ENCODE assay signal across 8 cellular contexts in the genomic region with DNA sequence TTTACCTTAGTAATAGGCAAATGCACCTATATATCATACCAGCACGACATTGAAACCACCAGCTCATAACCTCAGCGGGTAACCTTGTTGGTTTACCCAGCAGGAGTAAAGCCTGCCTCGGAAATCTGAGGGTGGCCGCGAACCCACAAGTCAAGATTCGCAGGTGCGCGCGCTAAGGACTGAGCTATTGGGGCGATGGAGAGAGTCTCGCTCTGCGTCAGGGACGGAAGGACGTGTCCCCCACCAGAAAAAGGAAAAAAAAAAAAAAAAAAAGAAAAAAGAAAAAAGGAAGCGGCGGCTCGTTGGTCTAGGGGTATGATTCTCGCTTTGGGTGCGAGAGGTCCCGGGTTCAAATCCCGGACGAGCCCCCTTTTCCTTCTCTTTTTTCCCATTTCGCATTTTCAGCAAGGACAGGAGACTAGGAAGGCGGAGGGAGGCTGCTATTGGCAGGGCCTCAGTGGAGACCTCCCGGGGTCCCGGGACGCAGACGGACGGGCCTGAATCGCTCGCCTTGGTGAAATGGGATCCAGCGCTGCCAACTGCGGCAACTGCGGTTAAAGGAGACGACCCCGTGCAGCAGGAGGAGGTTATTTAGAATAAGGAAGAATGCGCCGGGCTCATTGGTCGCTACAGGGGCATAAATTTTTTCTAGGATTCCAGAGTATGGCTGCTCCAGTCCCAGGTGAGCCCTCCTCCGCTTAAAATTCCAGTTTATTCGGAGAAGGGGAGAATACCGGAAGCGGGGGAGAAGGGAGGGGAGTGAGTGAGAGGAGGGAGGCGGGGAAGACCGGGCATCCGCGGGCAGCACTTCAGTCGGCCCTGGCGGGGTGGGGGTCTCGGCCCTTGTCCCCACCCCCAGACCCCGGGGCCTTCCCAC. TPM values are rescaled to one million over a fixed set of nuclear protein-coding genes. Genes with fewer than 3 reads are reported as not detected.
A peak's percentile ranks its signal among the peaks of the same experiment; 100 is the strongest.
DNase-seq lines count a peak whose midpoint lies in the region; ATAC-seq and TF ChIP-seq lines count a peak whose summit lies in the region.

Gene OR1F1, plus strand, starts transcription at position 407 of the 877 bp plus-strand sequence.

- ATAC-seq in HG03432 (IDR thresholded peaks at IDR 0.05; ENCODE audit: unreplicated experiment) (no peak), GM18861 (IDR thresholded peaks at IDR 0.05; ENCODE audit: unreplicated experiment) (no peak)

- no peak for TF ChIP-seq EP300 in Ishikawa (IDR thresholded peaks at IDR 0.05; ENCODE audit: borderline replicate concordance)

- H3K9me3 Mint-ChIP-seq in neural crest cell = no peaks in the 10 kb centered on the region

- no peak within 1 kb of the TSS for H3K27ac Mint-ChIP-seq in neural crest cell (ENCODE audit: unreplicated experiment)

- TF ChIP-seq CTCF in neural crest cell (conservative IDR thresholded peaks at IDR 0.05) = no peak

- H3K4me1 Mint-ChIP-seq in neural crest cell = peaks cover 42% of the 10 kb centered on the region

- no peak for TF ChIP-seq RAD21 in Ishikawa (IDR thresholded peaks at IDR 0.05; ENCODE audit: low read depth)

- H3K36me3 Mint-ChIP-seq in neural crest cell (ENCODE audit: low read depth) = peaks cover 4% of the 10 kb centered on the region

- H3K4me3 Mint-ChIP-seq in neural crest cell = peak within 1 kb of the TSS; percentile 98

- H3K27me3 Mint-ChIP-seq in neural crest cell (ENCODE audit: low read depth) = peaks cover 93% of the 10 kb centered on the region

- peak; percentile 91 for DNase-seq in DMS 273 (lab: John Stamatoyannopoulos, UW; ENCODE audit: unreplicated experiment)
- peak; percentile 66 for DNase-seq in UCSD-AML1 (lab: John Stamatoyannopoulos, UW; ENCODE audit: unreplicated experiment)
- DNase-seq in dermis blood vessel endothelial cell = peak; percentile 31
- DNase-seq in neural crest cell (ENCODE audit: low read depth, low spot score) = peak; percentile 35
- no peak for DNase-seq in NCI-H1048 (lab: John Stamatoyannopoulos, UW)

TF ChIP-seq in Ishikawa, 13 proteins besides CTCF, POLR2A, EP300 and RAD21:
- peak; percentile 87 for TF ChIP-seq ZBTB7A (IDR thresholded peaks at IDR 0.05; ENCODE audit: low read depth)
- peak; percentile 25; the same call in 1 of the 2 replicates for TF ChIP-seq TCF12 (IDR thresholded peaks at IDR 0.05; ENCODE audit: low read depth)
- no peak for TF ChIP-seq YY1 (IDR thresholded peaks at IDR 0.05; ENCODE audit: low read depth)
- no peak for TF ChIP-seq CREB1 (IDR thresholded peaks at IDR 0.05; ENCODE audit: low read depth)
- no peak for TF ChIP-seq EGR1 (IDR thresholded peaks at IDR 0.05)
- TF ChIP-seq REST (IDR thresholded peaks at IDR 0.05; ENCODE audit: low read depth) = no peak
- TF ChIP-seq TEAD4 (IDR thresholded peaks at IDR 0.05) = peak; percentile 39
- no peak for TF ChIP-seq USF1 (IDR thresholded peaks at IDR 0.05)
- no peak for TF ChIP-seq NFIC (IDR thresholded peaks at IDR 0.05)

RNA-seq across cellular contexts. Expression of gene OR1F1, which starts in this region (rescaled TPM):
- not detected in 2 replicates for total RNA-seq in dermis blood vessel endothelial cell
- 0.35 TPM in 1 of 2 replicates, not detected in the other for total RNA-seq in neural crest cell

Comparison
In these comparisons a context has a peak if more than half of its experiments do, and no peak if none do; other contexts are left out.
1. Peak in DNase-seq in dermis blood vessel endothelial cell; RNA of the gene not detected or under 1 TPM.
2. Peak in DNase-seq in neural crest cell; RNA of the gene not detected or under 1 TPM.